ENCODE assay signal across 9 cellular contexts in the genomic region with DNA sequence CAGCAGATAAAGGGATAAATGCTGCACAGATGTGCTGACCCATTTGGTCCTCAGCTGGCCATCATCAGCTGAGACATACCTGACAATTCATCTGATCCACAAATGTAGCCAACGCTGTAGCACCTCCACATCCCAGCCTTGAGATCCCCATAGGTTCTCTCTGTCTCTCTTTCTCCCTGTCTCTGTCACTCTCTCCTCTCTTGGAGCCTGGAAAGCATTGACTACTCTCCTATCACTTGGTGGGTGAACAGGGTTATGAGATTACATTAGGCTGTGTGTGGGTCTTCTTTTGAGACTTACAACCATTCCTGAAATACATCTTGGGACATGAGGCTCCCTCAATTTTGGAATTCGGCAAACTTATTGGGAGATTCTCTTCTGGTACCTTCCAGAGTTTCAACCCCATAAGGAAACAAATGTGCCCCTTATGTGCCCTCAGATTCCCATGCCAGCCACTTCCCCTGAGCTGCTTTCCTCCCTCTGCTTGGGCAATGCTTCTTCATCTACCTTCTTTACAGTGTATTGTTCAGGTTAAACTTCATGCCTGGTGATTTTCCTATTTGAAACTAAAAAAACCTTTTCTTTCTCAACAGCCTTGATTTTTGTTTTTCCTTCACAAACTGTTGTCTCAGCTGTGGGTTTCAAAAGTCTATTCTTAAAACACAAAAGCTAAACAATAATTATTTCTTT. TPM values are rescaled to one million over a fixed set of nuclear protein-coding genes. Genes with fewer than 3 reads are reported as not detected.
DNase-seq lines count a peak whose midpoint lies in the region; ATAC-seq, FAIRE-seq and TF ChIP-seq lines count a peak whose summit lies in the region.
"Had no signal": no experiment of that assay in that cellular context is flagged by ENCODE, and none has a peak within 500 bp of the region (broad histone marks: within the 10 kb centered on the region; RNA-seq: fewer than 3 reads in every experiment).

No MANE protein-coding gene starts in this region.

- H3K4me1 ChIP-seq in HEK293 (ENCODE audit: control insufficient read depth, insufficient read depth, low read length) (no peaks in the 10 kb centered on the region), iPS DF 6.9 (ENCODE audit: control insufficient read depth, insufficient read depth, low read length) (peaks cover 7% of the 10 kb centered on the region; the same call in 1 of the 2 replicates)
- H3K4me1 ChIP-seq in naive thymus-derived CD4-positive, alpha-beta T cell (ENCODE audit: control insufficient read depth in 2 of 2, insufficient read depth in 2 of 2, low read length in 2 of 2) = no peaks in the 10 kb centered on the region

- H3K36me3 ChIP-seq in HEK293 (ENCODE audit: control insufficient read depth in 2 of 2, insufficient read depth in 1 of 2, low read length in 2 of 2) = no peaks in the 10 kb centered on the region
- H3K36me3 ChIP-seq in iPS DF 6.9 (ENCODE audit: control insufficient read depth, insufficient read depth, low read length) = no peaks in the 10 kb centered on the region
- H3K36me3 ChIP-seq in naive thymus-derived CD4-positive, alpha-beta T cell (ENCODE audit: control insufficient read depth in 2 of 3, insufficient read depth in 3 of 3, low read length in 3 of 3) = no peaks in the 10 kb centered on the region

- peaks cover 0 to 13% (median 4%) of the 10 kb centered on the region in 5 donors for H3K27me3 Mint-ChIP-seq in naive thymus-derived CD4-positive, alpha-beta T cell

- DNase-seq in iPS DF 6.9 (ENCODE audit: low read depth, low spot score) (no peak), NCI-H2029 (lab: John Stamatoyannopoulos, UW) (no peak), GM12891 (ENCODE audit: insufficient read length, low spot score) (no peak), NCI-H2196 treated with DMSO at 0.1 percent for 48 hours (lab: John Stamatoyannopoulos, UW; ENCODE audit: unreplicated experiment) (no peak)
- no peak for DNase-seq in stimulated activated effector memory CD8-positive, alpha-beta T cell treated with anti-CD3 and anti-CD28 coated beads, Interleukin-12 subunit alpha, Interleukin-12 subunit beta, amount 100 ng/mL, for 72 hours (ENCODE audit: low spot score in 2 of 2)
- DNase-seq in naive thymus-derived CD4-positive, alpha-beta T cell = no peak

- no CpG with 5 or more reads among the region's 2 CpGs for WGBS in iPS DF 6.9 (ENCODE audit: insufficient coverage, insufficient read length)

- H3K36me3 Mint-ChIP-seq in stimulated activated effector memory CD8-positive, alpha-beta T cell treated with anti-CD3 and anti-CD28 coated beads, Interleukin-12 subunit alpha, Interleukin-12 subunit beta, amount 100 ng/mL, for 72 hours = no peaks in the 10 kb centered on the region
- peaks cover 0 to 1% (median 0%) of the 10 kb centered on the region in 5 donors for H3K36me3 Mint-ChIP-seq in naive thymus-derived CD4-positive, alpha-beta T cell

- no peaks in the 10 kb centered on the region for H3K27me3 ChIP-seq in iPS DF 6.9 (ENCODE audit: control insufficient read depth, insufficient read depth, low read length)
- no peaks in the 10 kb centered on the region for H3K27me3 ChIP-seq in naive thymus-derived CD4-positive, alpha-beta T cell (ENCODE audit: control insufficient read depth in 2 of 2, insufficient read depth in 2 of 2, low read length in 2 of 2)

- intact Hi-C loops in naive thymus-derived CD4-positive, alpha-beta T cell (cut with micrococcal nuclease) = no loop called here

- H3K4me3 Mint-ChIP-seq in stimulated activated effector memory CD8-positive, alpha-beta T cell treated with anti-CD3 and anti-CD28 coated beads, Interleukin-12 subunit alpha, Interleukin-12 subunit beta, amount 100 ng/mL, for 72 hours = no peak overlapping the region
- H3K4me3 Mint-ChIP-seq in naive thymus-derived CD4-positive, alpha-beta T cell = no peak overlapping the region

- H3K27ac ChIP-seq in HEK293 (ENCODE audit: extremely low read depth, low read depth, low read length) = peak overlapping the region; percentile 65
- H3K27ac ChIP-seq in iPS DF 6.9 (ENCODE audit: low read length) = peak overlapping the region; percentile 54
- H3K27ac ChIP-seq in naive thymus-derived CD4-positive, alpha-beta T cell (ENCODE audit: low read depth, low read length) = no peak overlapping the region

- peak overlapping the region; percentile 71 for H3K27ac Mint-ChIP-seq in stimulated activated effector memory CD8-positive, alpha-beta T cell treated with anti-CD3 and anti-CD28 coated beads, Interleukin-12 subunit alpha, Interleukin-12 subunit beta, amount 100 ng/mL, for 72 hours
- H3K27ac Mint-ChIP-seq in naive thymus-derived CD4-positive, alpha-beta T cell = no peak overlapping the region

- no peaks in the 10 kb centered on the region for H3K9me3 ChIP-seq in HEK293 (ENCODE audit: control insufficient read depth, insufficient read depth, low read depth, low read length)
- H3K9me3 ChIP-seq in iPS DF 6.9 (ENCODE audit: control insufficient read depth, insufficient read depth, low read length) = no peaks in the 10 kb centered on the region
- H3K9me3 ChIP-seq in naive thymus-derived CD4-positive, alpha-beta T cell (ENCODE audit: control insufficient read depth in 2 of 3, low read length in 3 of 3) = no peaks in the 10 kb centered on the region

- CTCF ChIA-PET in HEK293 (lab: Yijun Ruan, JAX) = interaction anchor here (0.6 kb wide), 1 partner anchor 250 kb away, joined by 3 read pairs; no protein-coding TSS in a partner anchor
- CTCF ChIA-PET in naive thymus-derived CD4-positive, alpha-beta T cell (lab: Charles Lee) = no interaction called here

- no peak for TF ChIP-seq POLR2A in GM12891 (IDR thresholded peaks at IDR 0.05; ENCODE audit: low read depth, low read length)

- no peaks in the 10 kb centered on the region for H3K4me1 Mint-ChIP-seq in stimulated activated effector memory CD8-positive, alpha-beta T cell treated with anti-CD3 and anti-CD28 coated beads, Interleukin-12 subunit alpha, Interleukin-12 subunit beta, amount 100 ng/mL, for 72 hours
- peaks cover 0 to 8% (median 0%) of the 10 kb centered on the region in 7 donors for H3K4me1 Mint-ChIP-seq in naive thymus-derived CD4-positive, alpha-beta T cell

- no peak for ATAC-seq in stimulated activated effector memory CD8-positive, alpha-beta T cell treated with anti-CD3 and anti-CD28 coated beads, Interleukin-12 subunit alpha, Interleukin-12 subunit beta, amount 100 ng/mL, for 72 hours
- no peak for ATAC-seq in naive thymus-derived CD4-positive, alpha-beta T cell

- no peak overlapping the region for H3K4me3 ChIP-seq in HEK293 (ENCODE audit: low read depth, low read length)
- H3K4me3 ChIP-seq in WI38 (ENCODE audit: low read depth, low read length) = 0 out of 2 replicates have a peak overlapping the region, but pooled peaks have one; percentile 33
- H3K4me3 ChIP-seq in iPS DF 6.9 (ENCODE audit: low read length) = no peak overlapping the region
- no peak overlapping the region for H3K4me3 ChIP-seq in naive thymus-derived CD4-positive, alpha-beta T cell (ENCODE audit: low read length)

- H3K9me3 Mint-ChIP-seq in stimulated activated effector memory CD8-positive, alpha-beta T cell treated with anti-CD3 and anti-CD28 coated beads, Interleukin-12 subunit alpha, Interleukin-12 subunit beta, amount 100 ng/mL, for 72 hours = no peaks in the 10 kb centered on the region
- peaks cover 0 to 2% (median 0%) of the 10 kb centered on the region in 11 donors for H3K9me3 Mint-ChIP-seq in naive thymus-derived CD4-positive, alpha-beta T cell

- no peak for TF ChIP-seq CTCF in HEK293 (tag by site-specific recombination; IDR thresholded peaks at IDR 0.05)
- no peak for TF ChIP-seq CTCF in WI38 (IDR thresholded peaks at IDR 0.05; ENCODE audit: low read depth, low read length)

- POLR2A ChIA-PET in HEK293 (lab: Yijun Ruan, JAX) = interaction anchor here (1.4 kb wide), 1 partner anchor 14 kb away, joined by 5 read pairs; no protein-coding TSS in a partner anchor
- POLR2A ChIA-PET in naive thymus-derived CD4-positive, alpha-beta T cell (lab: Charles Lee) = no interaction called here

- no peak for FAIRE-seq in GM12891 (lab: Jason Lieb, UNC)
- FAIRE-seq: kidney had no signal

TF ChIP-seq in HEK293, 187 proteins besides CTCF, POLR2A, EP300 and RAD21 (continues in another document):
- TF ChIP-seq SALL2 (tag by site-specific recombination; IDR thresholded peaks at IDR 0.05; ENCODE audit: borderline replicate concordance) (no peak), ZNF184 (tag by site-specific recombination; IDR thresholded peaks at IDR 0.05) (no peak), ZNF654 (tag by site-specific recombination; IDR thresholded peaks at IDR 0.05; ENCODE audit: low read depth) (no peak), BCL11A (tag by site-specific recombination; IDR thresholded peaks at IDR 0.05; ENCODE audit: low read depth) (no peak), ZBTB20 (tag by site-specific recombination; IDR thresholded peaks at IDR 0.05) (no peak), ZFHX2 (tag by site-specific recombination; conservative IDR thresholded peaks at IDR 0.05) (no peak), ZNF112 (tag by site-specific recombination; IDR thresholded peaks at IDR 0.05) (no peak), ZNF302 (tag by site-specific recombination; IDR thresholded peaks at IDR 0.05; ENCODE audit: low read depth) (no peak)

TF ChIP-seq in GM12891, 5 proteins besides CTCF, POLR2A, EP300 and RAD21:
- TF ChIP-seq POLR2AphosphoS5 (IDR thresholded peaks at IDR 0.05; ENCODE audit: low read depth, low read length) (no peak), PAX5 (IDR thresholded peaks at IDR 0.05; ENCODE audit: insufficient read depth, low read length, severe bottlenecking) (no peak), SPI1 (IDR thresholded peaks at IDR 0.05; ENCODE audit: low read depth, low read length) (no peak), TAF1 (IDR thresholded peaks at IDR 0.05; ENCODE audit: low read depth, low read length) (no peak), POU2F2 (IDR thresholded peaks at IDR 0.05; ENCODE audit: low read depth, low read length) (no peak)

RNA-seq across cellular contexts. Expression of a gene that starts 29.1 kb away (rescaled TPM):
- 0.65 TPM for polyA plus RNA-seq in GM12891 (2012; ENCODE audit: low read depth, missing spikeins)
- under 1 TPM in 1 of 5 experiments, not detected in 4; 0.51 TPM for total RNA-seq in naive thymus-derived CD4-positive, alpha-beta T cell
- polyA plus RNA-seq in naive thymus-derived CD4-positive, alpha-beta T cell = not detected
